ENCODE assay signal across 21 cellular contexts in genomic region chr10:48697821-48698764, GRCh38. TPM values are rescaled to one million over a fixed set of nuclear protein-coding genes. Genes with fewer than 3 reads are reported as not detected.
A peak's percentile ranks its signal among the peaks of the same experiment; 100 is the strongest.
DNase-seq lines count a peak whose midpoint lies in the region; ATAC-seq and TF ChIP-seq lines count a peak whose summit lies in the region.
"Had no signal": no experiment of that assay in that cellular context is flagged by ENCODE, and none has a peak within 500 bp of the region (broad histone marks: within the 10 kb centered on the region; RNA-seq: fewer than 3 reads in every experiment).

No MANE protein-coding gene starts in this region.

- H3K27ac ChIP-seq in OCI-LY3 (ENCODE audit: low read length) = peak overlapping the region; percentile 65
- peak overlapping the region; percentile 28 for H3K27ac ChIP-seq in right cardiac atrium (ENCODE audit: low read length)
- H3K27ac ChIP-seq: BLaER1, HL-60 had no signal

- peaks cover 95% of the 10 kb centered on the region for H4K20me1 ChIP-seq in OCI-LY3 (ENCODE audit: insufficient read depth, low read length)

- no peak overlapping the region for H2AFZ ChIP-seq in OCI-LY3 (ENCODE audit: low read depth, low read length)

- H3K9ac ChIP-seq in OCI-LY3 (ENCODE audit: low read length) = peak overlapping the region; percentile 38; the same call in 1 of the 2 replicates
- H3K9ac ChIP-seq: BLaER1 had no signal

- no peaks in the 10 kb centered on the region for H3K9me3 ChIP-seq in OCI-LY3 (ENCODE audit: insufficient read depth, low read length)
- H3K9me3 ChIP-seq in right cardiac atrium (ENCODE audit: control insufficient read depth, low read length) = no peaks in the 10 kb centered on the region
- H3K9me3 ChIP-seq: BLaER1 had no signal

- POLR2A ChIA-PET in HEK293T (lab: Yijun Ruan, JAX) = no interaction called here

- H3K4me3 Mint-ChIP-seq in type B pancreatic cell = no peak overlapping the region
- H3K4me3 Mint-ChIP-seq: CD8-positive, alpha-beta memory T cell; HFFc6 had no signal

- no peaks in the 10 kb centered on the region for H3K4me1 Mint-ChIP-seq in type B pancreatic cell (ENCODE audit: unreplicated experiment)
- H3K4me1 Mint-ChIP-seq: CD8-positive, alpha-beta memory T cell had no signal

- H3K27me3 ChIP-seq in OCI-LY3 (ENCODE audit: low read depth, low read length) = no peaks in the 10 kb centered on the region
- no peaks in the 10 kb centered on the region for H3K27me3 ChIP-seq in right cardiac atrium (ENCODE audit: control insufficient read depth, insufficient read depth)
- H3K27me3 ChIP-seq: BLaER1 had no signal

- H3K9me3 Mint-ChIP-seq in type B pancreatic cell = no peaks in the 10 kb centered on the region
- H3K9me3 Mint-ChIP-seq: CD8-positive, alpha-beta memory T cell; HFFc6 had no signal

- H3K36me3 ChIP-seq in OCI-LY3 (replicated peaks; ENCODE audit: low read depth, low read length) = peaks cover 37% of the 10 kb centered on the region
- H3K36me3 ChIP-seq: BLaER1 had no signal

- WGBS in right cardiac atrium = 74% methylated on average over 19 of the region's 19 CpGs

- no peaks in the 10 kb centered on the region for H3K36me3 Mint-ChIP-seq in type B pancreatic cell
- H3K36me3 Mint-ChIP-seq: CD8-positive, alpha-beta memory T cell had no signal

- ATAC-seq in right cardiac atrium = peak; percentile 33 to 57
- ATAC-seq: SK-N-SH treated with all-trans-retinoic acid at 6 μM for 48 hours had no signal

- CTCF ChIA-PET in HEK293T (lab: Yijun Ruan, JAX) = no interaction called here

- no peak overlapping the region for H3K27ac Mint-ChIP-seq in type B pancreatic cell
- H3K27ac Mint-ChIP-seq: CD8-positive, alpha-beta memory T cell; HFFc6 had no signal

- H3K4me1 ChIP-seq in OCI-LY3 (ENCODE audit: low read length) = peaks cover 99% of the 10 kb centered on the region
- no peaks in the 10 kb centered on the region for H3K4me1 ChIP-seq in right cardiac atrium (ENCODE audit: control insufficient read depth, insufficient read depth, low read length)

- intact Hi-C loops in right cardiac atrium (cut with DNase I) = no loop called here

- H3K27me3 Mint-ChIP-seq in type B pancreatic cell = peaks cover 30% of the 10 kb centered on the region

- H3K79me2 ChIP-seq in OCI-LY3 (ENCODE audit: low read length) = peaks cover 100% of the 10 kb centered on the region

- H3K4me3 ChIP-seq in OCI-LY3 (ENCODE audit: low read length) (no peak overlapping the region), right cardiac atrium (ENCODE audit: low read length) (no peak overlapping the region)
- H3K4me3 ChIP-seq: BLaER1 had no signal

- DNase-seq in right cardiac atrium = no peak
- DNase-seq in type B pancreatic cell (ENCODE audit: extremely low spot score, unreplicated experiment) = peak; percentile 60
- DNase-seq in activated CD4-positive, alpha-beta T cell treated with anti-CD3 and anti-CD28 coated beads for 48 hours = no peak
- no peak for DNase-seq in NK-92 treated with Interleukin-12 subunit alpha and Interleukin-12 subunit beta, amount 100 ng/mL, for 24 hours (lab: John Stamatoyannopoulos, UW)
- DNase-seq in HEK293T (ENCODE audit: extremely low spot score) = no peak
- DNase-seq: CD8-positive, alpha-beta memory T cell; HFFc6; KBM-7; NCI-H1092; NCI-H345; NCI-H69; SHP77 had no signal

- TF ChIP-seq CTCF in GM12872 (IDR thresholded peaks at IDR 0.05; ENCODE audit: insufficient read depth, low read depth, low read length) = 0 out of 3 replicates have a peak, but pooled peaks have one; percentile 24
- TF ChIP-seq CTCF in OCI-LY3 (IDR thresholded peaks at IDR 0.05; ENCODE audit: low read depth, low read length) = peak; percentile 39; the same call in 1 of the 2 replicates
- TF ChIP-seq CTCF in type B pancreatic cell (conservative IDR thresholded peaks at IDR 0.05) = no peak

- peak overlapping the region; percentile 44 for H3K4me2 ChIP-seq in OCI-LY3 (ENCODE audit: low read length)

TF ChIP-seq in HEK293T, 16 proteins besides CTCF, POLR2A, EP300 and RAD21:
- TF ChIP-seq TARDBP (IDR thresholded peaks at IDR 0.05) (no peak), CTBP1 (IDR thresholded peaks at IDR 0.05; ENCODE audit: borderline replicate concordance) (no peak), NFRKB (IDR thresholded peaks at IDR 0.05) (no peak), LEF1 (IDR thresholded peaks at IDR 0.05; ENCODE audit: borderline replicate concordance) (no peak), ZNF384 (IDR thresholded peaks at IDR 0.05) (no peak), FOXA1 (IDR thresholded peaks at IDR 0.05) (no peak), ARNT (IDR thresholded peaks at IDR 0.05) (no peak), ELF4 (IDR thresholded peaks at IDR 0.05) (no peak), SUZ12 (IDR thresholded peaks at IDR 0.05) (no peak), FOXM1 (IDR thresholded peaks at IDR 0.05; ENCODE audit: borderline replicate concordance) (no peak), SP1 (IDR thresholded peaks at IDR 0.05) (no peak), BHLHE40 (IDR thresholded peaks at IDR 0.05; ENCODE audit: borderline replicate concordance) (no peak), FOXK2 (IDR thresholded peaks at IDR 0.05) (no peak), L3MBTL2 (conservative IDR thresholded peaks at IDR 0.05) (no peak), HDGF (IDR thresholded peaks at IDR 0.05; ENCODE audit: borderline replicate concordance) (no peak)
- TF ChIP-seq, protein P1, sequence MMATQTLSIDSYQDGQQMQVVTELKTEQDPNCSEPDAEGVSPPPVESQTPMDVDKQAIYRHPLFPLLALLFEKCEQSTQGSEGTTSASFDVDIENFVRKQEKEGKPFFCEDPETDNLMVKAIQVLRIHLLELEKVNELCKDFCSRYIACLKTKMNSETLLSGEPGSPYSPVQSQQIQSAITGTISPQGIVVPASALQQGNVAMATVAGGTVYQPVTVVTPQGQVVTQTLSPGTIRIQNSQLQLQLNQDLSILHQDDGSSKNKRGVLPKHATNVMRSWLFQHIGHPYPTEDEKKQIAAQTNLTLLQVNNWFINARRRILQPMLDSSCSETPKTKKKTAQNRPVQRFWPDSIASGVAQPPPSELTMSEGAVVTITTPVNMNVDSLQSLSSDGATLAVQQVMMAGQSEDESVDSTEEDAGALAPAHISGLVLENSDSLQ (IDR thresholded peaks at IDR 0.05) = no peak
TF ChIP-seq in HEK293T: peak in this region for 0.

RNA-seq across cellular contexts. Expression of gene WDFY4, which starts 13.4 kb away (rescaled TPM):
- total RNA-seq in right cardiac atrium (1 to 10 TPM; 1.4 to 4.4 (median 2.6) TPM), type B pancreatic cell (ENCODE audit: low replicate concordance) (0.05 TPM in 1 of 2 replicates, not detected in the other)
- 0.57 TPM for polyA plus RNA-seq in right cardiac atrium
- total RNA-seq: Daoy, H1, HFFc6, M059J had no signal
- polyA plus RNA-seq: AG04450; CD8-positive, alpha-beta memory T cell; H1 had no signal
